In genomic region chr17:64320613-64321553, GRCh38 we compare ENCODE assay signal across 1 cellular context.
TF ChIP-seq lines count a peak whose summit lies in the region.

No MANE protein-coding gene starts in this region.

TF ChIP-seq in K562, 482 proteins besides CTCF, POLR2A, EP300 and RAD21 (continued from another document):
- TF ChIP-seq, protein P1, sequence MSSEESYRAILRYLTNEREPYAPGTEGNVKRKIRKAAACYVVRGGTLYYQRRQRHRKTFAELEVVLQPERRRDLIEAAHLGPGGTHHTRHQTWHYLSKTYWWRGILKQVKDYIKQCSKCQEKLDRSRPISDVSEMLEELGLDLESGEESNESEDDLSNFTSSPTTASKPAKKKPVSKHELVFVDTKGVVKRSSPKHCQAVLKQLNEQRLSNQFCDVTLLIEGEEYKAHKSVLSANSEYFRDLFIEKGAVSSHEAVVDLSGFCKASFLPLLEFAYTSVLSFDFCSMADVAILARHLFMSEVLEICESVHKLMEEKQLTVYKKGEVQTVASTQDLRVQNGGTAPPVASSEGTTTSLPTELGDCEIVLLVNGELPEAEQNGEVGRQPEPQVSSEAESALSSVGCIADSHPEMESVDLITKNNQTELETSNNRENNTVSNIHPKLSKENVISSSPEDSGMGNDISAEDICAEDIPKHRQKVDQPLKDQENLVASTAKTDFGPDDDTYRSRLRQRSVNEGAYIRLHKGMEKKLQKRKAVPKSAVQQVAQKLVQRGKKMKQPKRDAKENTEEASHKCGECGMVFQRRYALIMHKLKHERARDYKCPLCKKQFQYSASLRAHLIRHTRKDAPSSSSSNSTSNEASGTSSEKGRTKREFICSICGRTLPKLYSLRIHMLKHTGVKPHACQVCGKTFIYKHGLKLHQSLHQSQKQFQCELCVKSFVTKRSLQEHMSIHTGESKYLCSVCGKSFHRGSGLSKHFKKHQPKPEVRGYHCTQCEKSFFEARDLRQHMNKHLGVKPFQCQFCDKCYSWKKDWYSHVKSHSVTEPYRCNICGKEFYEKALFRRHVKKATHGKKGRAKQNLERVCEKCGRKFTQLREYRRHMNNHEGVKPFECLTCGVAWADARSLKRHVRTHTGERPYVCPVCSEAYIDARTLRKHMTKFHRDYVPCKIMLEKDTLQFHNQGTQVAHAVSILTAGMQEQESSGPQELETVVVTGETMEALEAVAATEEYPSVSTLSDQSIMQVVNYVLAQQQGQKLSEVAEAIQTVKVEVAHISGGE (CRISPR knock-in tag; IDR thresholded peaks at IDR 0.05) = peak in 1 of 3 experiments; percentile 59; a peak in 2 of 6 replicates
- peak; percentile 32; the same call in 1 of the 2 replicates for TF ChIP-seq LCOR (CRISPR knock-in tag; IDR thresholded peaks at IDR 0.05)
- TF ChIP-seq ZNF121 (CRISPR knock-in tag; conservative IDR thresholded peaks at IDR 0.05) = no peak
- no peak for TF ChIP-seq ZNF699 (CRISPR knock-in tag; IDR thresholded peaks at IDR 0.05; ENCODE audit: insufficient replicate concordance)
- 0 out of 2 replicates have a peak, but pooled peaks have one; percentile 41 for TF ChIP-seq FOXP1 (CRISPR knock-in tag; IDR thresholded peaks at IDR 0.05)
- TF ChIP-seq ZNF766 (CRISPR knock-in tag; conservative IDR thresholded peaks at IDR 0.05) = no peak
- TF ChIP-seq ZNF609 (CRISPR knock-in tag; IDR thresholded peaks at IDR 0.05; ENCODE audit: borderline replicate concordance) = no peak
- TF ChIP-seq, protein P2, sequence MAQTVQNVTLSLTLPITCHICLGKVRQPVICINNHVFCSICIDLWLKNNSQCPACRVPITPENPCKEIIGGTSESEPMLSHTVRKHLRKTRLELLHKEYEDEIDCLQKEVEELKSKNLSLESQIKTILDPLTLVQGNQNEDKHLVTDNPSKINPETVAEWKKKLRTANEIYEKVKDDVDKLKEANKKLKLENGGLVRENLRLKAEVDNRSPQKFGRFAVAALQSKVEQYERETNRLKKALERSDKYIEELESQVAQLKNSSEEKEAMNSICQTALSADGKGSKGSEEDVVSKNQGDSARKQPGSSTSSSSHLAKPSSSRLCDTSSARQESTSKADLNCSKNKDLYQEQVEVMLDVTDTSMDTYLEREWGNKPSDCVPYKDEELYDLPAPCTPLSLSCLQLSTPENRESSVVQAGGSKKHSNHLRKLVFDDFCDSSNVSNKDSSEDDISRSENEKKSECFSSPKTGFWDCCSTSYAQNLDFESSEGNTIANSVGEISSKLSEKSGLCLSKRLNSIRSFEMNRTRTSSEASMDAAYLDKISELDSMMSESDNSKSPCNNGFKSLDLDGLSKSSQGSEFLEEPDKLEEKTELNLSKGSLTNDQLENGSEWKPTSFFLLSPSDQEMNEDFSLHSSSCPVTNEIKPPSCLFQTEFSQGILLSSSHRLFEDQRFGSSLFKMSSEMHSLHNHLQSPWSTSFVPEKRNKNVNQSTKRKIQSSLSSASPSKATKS (CRISPR knock-in tag; IDR thresholded peaks at IDR 0.05) = no peak
- TF ChIP-seq TRIM24 (IDR thresholded peaks at IDR 0.05) = no peak
- TF ChIP-seq ZKSCAN1 (IDR thresholded peaks at IDR 0.05; ENCODE audit: low read depth, low read length) = peak; percentile 16; the same call in 1 of the 2 replicates
- no peak for TF ChIP-seq NCOA6 (IDR thresholded peaks at IDR 0.05)
- TF ChIP-seq ARID4B (CRISPR knock-in tag; IDR thresholded peaks at IDR 0.05) = no peak
- no peak for TF ChIP-seq STAG1 (CRISPR knock-in tag; IDR thresholded peaks at IDR 0.05; ENCODE audit: borderline replicate concordance)
- peak; percentile 83 for TF ChIP-seq ZNF263 (CRISPR knock-in tag; IDR thresholded peaks at IDR 0.05; ENCODE audit: borderline replicate concordance)
- no peak for TF ChIP-seq CCAR2 (IDR thresholded peaks at IDR 0.05; ENCODE audit: low read depth, low read length)
- TF ChIP-seq HNRNPLL (IDR thresholded peaks at IDR 0.05; ENCODE audit: low read depth, low read length, poor library complexity, severe bottlenecking) = no peak
- no peak; the same call in 1 of the 2 replicates for TF ChIP-seq ZNF24 (IDR thresholded peaks at IDR 0.05)
- TF ChIP-seq TBL1XR1 (IDR thresholded peaks at IDR 0.05; ENCODE audit: low read length in 2 of 2) = no peak
- no peak for TF ChIP-seq ZNF274 (IDR thresholded peaks at IDR 0.05; ENCODE audit: borderline replicate concordance, low read depth, low read length)
